8 cellular contexts compared by ENCODE assay signal in the genomic region with DNA sequence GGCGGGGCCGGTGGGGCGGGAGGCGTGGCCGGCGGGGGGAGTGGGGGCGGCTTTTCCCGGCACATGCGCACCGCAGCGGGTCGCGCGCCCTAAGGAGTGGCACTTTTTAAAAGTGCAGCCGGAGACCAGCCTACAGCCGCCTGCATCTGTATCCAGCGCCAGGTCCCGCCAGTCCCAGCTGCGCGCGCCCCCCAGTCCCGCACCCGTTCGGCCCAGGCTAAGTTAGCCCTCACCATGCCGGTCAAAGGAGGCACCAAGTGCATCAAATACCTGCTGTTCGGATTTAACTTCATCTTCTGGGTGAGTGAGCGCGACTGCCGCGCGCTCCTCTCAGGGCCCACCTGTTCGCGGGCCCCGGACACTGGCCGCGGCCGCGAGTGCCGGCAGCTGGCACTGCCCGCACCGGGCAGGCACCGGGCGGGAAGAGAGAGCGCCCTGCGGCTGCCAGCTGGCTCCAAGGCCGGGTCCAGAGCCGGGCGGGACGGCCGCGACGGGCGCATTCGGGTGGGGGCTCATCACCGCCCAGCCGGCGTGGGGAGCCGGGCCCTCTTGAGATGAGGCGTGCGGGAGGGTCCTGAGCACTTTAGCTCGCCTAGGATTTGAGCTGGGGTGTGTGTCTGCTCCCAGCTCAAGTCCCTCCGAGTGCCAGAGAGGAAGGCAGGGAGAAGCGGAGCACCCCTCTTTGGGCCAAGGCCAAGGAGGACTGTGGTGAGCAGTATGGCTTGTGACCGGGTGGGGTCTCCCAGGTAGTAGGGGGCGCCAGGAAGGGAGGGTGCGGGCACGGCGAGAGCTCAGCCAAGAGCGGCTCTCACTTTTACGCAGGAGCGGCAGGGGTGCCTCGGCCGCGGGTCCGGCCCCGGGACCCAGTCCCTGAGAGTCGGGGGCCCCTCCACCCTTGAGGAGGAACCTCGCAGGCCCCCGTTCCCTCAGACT. TPM values are rescaled to one million over a fixed set of nuclear protein-coding genes. Genes with fewer than 3 reads are reported as not detected.
DNase-seq lines count a peak whose midpoint lies in the region; ATAC-seq and TF ChIP-seq lines count a peak whose summit lies in the region.

A gene with protein sequence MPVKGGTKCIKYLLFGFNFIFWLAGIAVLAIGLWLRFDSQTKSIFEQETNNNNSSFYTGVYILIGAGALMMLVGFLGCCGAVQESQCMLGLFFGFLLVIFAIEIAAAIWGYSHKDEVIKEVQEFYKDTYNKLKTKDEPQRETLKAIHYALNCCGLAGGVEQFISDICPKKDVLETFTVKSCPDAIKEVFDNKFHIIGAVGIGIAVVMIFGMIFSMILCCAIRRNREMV (plus strand): TSS at position 135 of the 933 bp plus-strand sequence. CDS start 100 bp downstream, at position 235.

- no peaks in the 10 kb centered on the region for H3K9me3 Mint-ChIP-seq in nephron progenitor cell

- peak; percentile 96 for TF ChIP-seq POLR2A in transverse colon (IDR thresholded peaks at IDR 0.05)

- no peak within 1 kb of the TSS for H3K27ac Mint-ChIP-seq in nephron progenitor cell

- no peaks in the 10 kb centered on the region for H3K27me3 ChIP-seq in transverse colon

- DNase-seq in Daoy (ENCODE audit: low read depth) (peak; percentile 67), NCI-H1105 (lab: John Stamatoyannopoulos, UW) (peak; percentile 18), fibroblast of villous mesenchyme (ENCODE audit: low read depth) (peak; percentile 56), nephron progenitor cell (peak; percentile 59), transverse colon (peak; percentile 88), NCI-H2081 (lab: John Stamatoyannopoulos, UW) (no peak)
- DNase-seq in activated T-cell treated with anti-CD3 and anti-CD28 coated beads, Interleukin-2, amount 50 U/mL, for 48 hours = peak; percentile 38 to 56

- no peak for TF ChIP-seq EP300 in transverse colon (IDR thresholded peaks at IDR 0.05; ENCODE audit: low read depth)

- peaks cover 62% of the 10 kb centered on the region for H3K4me1 Mint-ChIP-seq in nephron progenitor cell

- peak within 1 kb of the TSS; percentile 77 for H3K4me3 Mint-ChIP-seq in nephron progenitor cell

- H3K9me3 ChIP-seq in transverse colon = no peaks in the 10 kb centered on the region

- H3K27ac ChIP-seq in transverse colon = peak within 1 kb of the TSS; percentile 93 to 99 (median 95)

- intact Hi-C loops in transverse colon (cut with DNase I; ENCODE audit: low total_unique reads) = no loop called here

- H3K4me1 ChIP-seq in transverse colon = peaks cover 33 to 74% (median 72%) of the 10 kb centered on the region in 4 donors

- no peaks in the 10 kb centered on the region for H3K36me3 Mint-ChIP-seq in nephron progenitor cell (ENCODE audit: low read depth)

- H3K36me3 ChIP-seq in transverse colon = no peaks in the 10 kb centered on the region

- in situ Hi-C loops in transverse colon (cut with MboI; ENCODE audit: low pct_ligation_motif_present in 1 of 4, low pct_unique_long_range_greater_than_20kb in 1 of 4, low sequenced_read_pairs in 3 of 4) = loop anchor here in 1 of 4 donors (5.0 kb wide), 1 partner anchor 77 kb away; no protein-coding TSS in a partner anchor

- peaks cover 62% of the 10 kb centered on the region for H3K27me3 Mint-ChIP-seq in nephron progenitor cell (ENCODE audit: low read depth, poor library complexity)

- ATAC-seq in GM18502 (IDR thresholded peaks at IDR 0.05; ENCODE audit: poor library complexity, unreplicated experiment) = no peak

- H3K4me3 ChIP-seq in fibroblast of villous mesenchyme (ENCODE audit: low read depth, low read length) (peak within 1 kb of the TSS; percentile 67), transverse colon (peak within 1 kb of the TSS; percentile 53 to 87 (median 74))

- TF ChIP-seq CTCF in fibroblast of villous mesenchyme (IDR thresholded peaks at IDR 0.05; ENCODE audit: insufficient read depth, low read depth, low read length) = no peak
- no peak for TF ChIP-seq CTCF in nephron progenitor cell (IDR thresholded peaks at IDR 0.05)
- TF ChIP-seq CTCF in transverse colon (IDR thresholded peaks at IDR 0.05) = no peak

- 5% methylated on average over 62 of the region's 79 CpGs; no CpG with 5 or more reads in 1 of the 2 donors for WGBS in transverse colon (ENCODE audit: low coverage in 1 of 2), 2 donors

RNA-seq across cellular contexts. Expression of the gene that starts here (rescaled TPM):
- total RNA-seq in Daoy (2014; rRNA removed; shearing (Covaris generic)) = 83.5 and 95.3 TPM in 2 replicates
- 120 and 209 TPM in 2 replicates for total RNA-seq in fibroblast of villous mesenchyme
- total RNA-seq in transverse colon = 100 to 1,000 TPM; 207 to 668 (median 481) TPM

Comparison
In these comparisons a context has a peak if more than half of its experiments do, and no peak if none do; other contexts are left out.
1. DNase-seq: peak in Daoy (single experiment), NCI-H1105 (single experiment), activated T-cell treated with anti-CD3 and anti-CD28 coated beads, Interleukin-2, amount 50 U/mL, for 48 hours (2 of 2), fibroblast of villous mesenchyme (single experiment), nephron progenitor cell (single experiment) and transverse colon (single experiment); none in NCI-H2081 (0 of 2).